10 cellular contexts compared by ENCODE assay signal in the genomic region with DNA sequence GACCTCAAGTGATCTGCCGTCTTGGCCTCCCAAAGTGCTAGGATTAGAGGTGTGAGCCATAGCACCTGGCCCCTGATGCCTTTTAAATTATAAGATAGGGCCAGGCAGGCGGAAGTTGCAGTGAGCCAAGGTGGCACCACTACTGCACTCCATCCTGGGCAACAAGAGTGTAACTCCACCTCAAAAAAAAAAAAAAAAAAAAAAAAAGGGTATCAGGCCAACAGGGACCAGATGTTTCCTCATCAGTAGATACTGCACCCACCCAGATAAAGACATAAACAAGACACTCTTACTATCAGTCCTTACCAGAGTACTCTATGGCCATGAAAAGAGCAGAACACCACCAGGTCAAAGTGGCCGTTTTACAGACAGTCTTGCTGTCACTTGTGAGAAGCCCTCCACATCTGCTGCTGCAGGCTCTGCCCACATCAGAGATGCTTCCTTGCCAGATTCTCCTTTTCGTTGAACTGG. TPM values are rescaled to one million over a fixed set of nuclear protein-coding genes. Genes with fewer than 3 reads are reported as not detected.
DNase-seq lines count a peak whose midpoint lies in the region; ATAC-seq and TF ChIP-seq lines count a peak whose summit lies in the region.
"Had no signal": no experiment of that assay in that cellular context is flagged by ENCODE, and none has a peak within 500 bp of the region (broad histone marks: within the 10 kb centered on the region; RNA-seq: fewer than 3 reads in every experiment).

No MANE protein-coding gene starts in this region.

- H3K4me1 Mint-ChIP-seq in stimulated activated naive CD8-positive, alpha-beta T cell treated with anti-CD3 and anti-CD28 coated beads, Interleukin-15, Interleukin-2, amounts not matched to agents 100 ng/mL and 50 ng/mL, for 24 hours (ENCODE audit: low read depth): peaks cover 24% of the 10 kb centered on the region
- H3K4me1 Mint-ChIP-seq in WTC11 (peaks cover 35% of the 10 kb centered on the region), type B pancreatic cell (ENCODE audit: unreplicated experiment) (peaks cover 14% of the 10 kb centered on the region)

- peak overlapping the region; percentile 49 for H3K4me3 Mint-ChIP-seq in stimulated activated naive CD8-positive, alpha-beta T cell treated with anti-CD3 and anti-CD28 coated beads, Interleukin-15, Interleukin-2, amounts not matched to agents 100 ng/mL and 50 ng/mL, for 24 hours
- H3K4me3 Mint-ChIP-seq in WTC11 (peak overlapping the region; percentile 42), type B pancreatic cell (peak overlapping the region; percentile 62)

- CTCF ChIA-PET in WTC11 (lab: Charles Lee): no interaction called here

- H3K27me3 Mint-ChIP-seq in stimulated activated naive CD8-positive, alpha-beta T cell treated with anti-CD3 and anti-CD28 coated beads, Interleukin-15, Interleukin-2, amounts not matched to agents 100 ng/mL and 50 ng/mL, for 24 hours: no peaks in the 10 kb centered on the region
- H3K27me3 Mint-ChIP-seq in WTC11 (ENCODE audit: low read depth) (no peaks in the 10 kb centered on the region), type B pancreatic cell (no peaks in the 10 kb centered on the region)

- POLR2A ChIA-PET in WTC11 (lab: Charles Lee): no interaction called here

- peaks cover 28% of the 10 kb centered on the region for H3K36me3 Mint-ChIP-seq in stimulated activated naive CD8-positive, alpha-beta T cell treated with anti-CD3 and anti-CD28 coated beads, Interleukin-15, Interleukin-2, amounts not matched to agents 100 ng/mL and 50 ng/mL, for 24 hours (ENCODE audit: low read depth)
- H3K36me3 Mint-ChIP-seq in WTC11 (peaks cover 13% of the 10 kb centered on the region), type B pancreatic cell (peaks cover 11% of the 10 kb centered on the region)

- ATAC-seq in stimulated activated naive CD8-positive, alpha-beta T cell treated with anti-CD3 and anti-CD28 coated beads, Interleukin-15, Interleukin-2, amounts not matched to agents 100 U/mL and 50 U/mL, for 24 hours: no peak
- ATAC-seq in WTC11: no peak
- ATAC-seq: gastroesophageal sphincter had no signal

- no peak for TF ChIP-seq CTCF in WTC11 (IDR thresholded peaks at IDR 0.05)
- TF ChIP-seq CTCF in type B pancreatic cell (conservative IDR thresholded peaks at IDR 0.05): no peak

- no peak for DNase-seq in stimulated activated naive CD8-positive, alpha-beta T cell treated with anti-CD3 and anti-CD28 coated beads, Interleukin-15, Interleukin-2, amounts not matched to agents 100 U/mL and 50 U/mL, for 24 hours
- DNase-seq in WTC11 (ENCODE audit: low spot score) (no peak), type B pancreatic cell (ENCODE audit: extremely low spot score, unreplicated experiment) (no peak), GM03348 (ENCODE audit: low spot score) (no peak), NCI-H1417 treated with DMSO at 0.1 percent for 48 hours (lab: John Stamatoyannopoulos, UW) (no peak)
- DNase-seq: activated CD8-positive, alpha-beta memory T cell treated with anti-CD3 and anti-CD28 coated beads, Interleukin-2, amount 50 U/mL, for 4 hours; COR-L47; NCI-H187 treated with DMSO at 0.1 percent for 48 hours had no signal

- no peaks in the 10 kb centered on the region for H3K9me3 Mint-ChIP-seq in stimulated activated naive CD8-positive, alpha-beta T cell treated with anti-CD3 and anti-CD28 coated beads, Interleukin-15, Interleukin-2, amounts not matched to agents 100 ng/mL and 50 ng/mL, for 24 hours
- H3K9me3 Mint-ChIP-seq in WTC11 (no peaks in the 10 kb centered on the region), type B pancreatic cell (no peaks in the 10 kb centered on the region)

- H3K27ac Mint-ChIP-seq in stimulated activated naive CD8-positive, alpha-beta T cell treated with anti-CD3 and anti-CD28 coated beads, Interleukin-15, Interleukin-2, amounts not matched to agents 100 ng/mL and 50 ng/mL, for 24 hours: no peak overlapping the region
- peak overlapping the region; percentile 74 for H3K27ac Mint-ChIP-seq in WTC11
- peak overlapping the region; percentile 16 for H3K27ac Mint-ChIP-seq in type B pancreatic cell

TF ChIP-seq in WTC11, 78 proteins besides CTCF, POLR2A, EP300 and RAD21:
- TF ChIP-seq PREB (CRISPR knock-in tag; IDR thresholded peaks at IDR 0.05; ENCODE audit: borderline replicate concordance) (no peak), NR3C1 (CRISPR knock-in tag; conservative IDR thresholded peaks at IDR 0.05; ENCODE audit: low read depth) (no peak), NR1H2 (CRISPR knock-in tag; IDR thresholded peaks at IDR 0.05) (no peak), ZNF281 (CRISPR knock-in tag; IDR thresholded peaks at IDR 0.05) (no peak), CDX4 (CRISPR knock-in tag; IDR thresholded peaks at IDR 0.05; ENCODE audit: borderline replicate concordance) (no peak), EMX1 (CRISPR knock-in tag; IDR thresholded peaks at IDR 0.05) (no peak)
- TF ChIP-seq, protein P1, sequence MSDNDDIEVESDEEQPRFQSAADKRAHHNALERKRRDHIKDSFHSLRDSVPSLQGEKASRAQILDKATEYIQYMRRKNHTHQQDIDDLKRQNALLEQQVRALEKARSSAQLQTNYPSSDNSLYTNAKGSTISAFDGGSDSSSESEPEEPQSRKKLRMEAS (CRISPR knock-in tag; IDR thresholded peaks at IDR 0.05): no peak
- TF ChIP-seq, protein P2, sequence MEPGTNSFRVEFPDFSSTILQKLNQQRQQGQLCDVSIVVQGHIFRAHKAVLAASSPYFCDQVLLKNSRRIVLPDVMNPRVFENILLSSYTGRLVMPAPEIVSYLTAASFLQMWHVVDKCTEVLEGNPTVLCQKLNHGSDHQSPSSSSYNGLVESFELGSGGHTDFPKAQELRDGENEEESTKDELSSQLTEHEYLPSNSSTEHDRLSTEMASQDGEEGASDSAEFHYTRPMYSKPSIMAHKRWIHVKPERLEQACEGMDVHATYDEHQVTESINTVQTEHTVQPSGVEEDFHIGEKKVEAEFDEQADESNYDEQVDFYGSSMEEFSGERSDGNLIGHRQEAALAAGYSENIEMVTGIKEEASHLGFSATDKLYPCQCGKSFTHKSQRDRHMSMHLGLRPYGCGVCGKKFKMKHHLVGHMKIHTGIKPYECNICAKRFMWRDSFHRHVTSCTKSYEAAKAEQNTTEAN (CRISPR knock-in tag; IDR thresholded peaks at IDR 0.05): no peak
- TF ChIP-seq, protein P3, sequence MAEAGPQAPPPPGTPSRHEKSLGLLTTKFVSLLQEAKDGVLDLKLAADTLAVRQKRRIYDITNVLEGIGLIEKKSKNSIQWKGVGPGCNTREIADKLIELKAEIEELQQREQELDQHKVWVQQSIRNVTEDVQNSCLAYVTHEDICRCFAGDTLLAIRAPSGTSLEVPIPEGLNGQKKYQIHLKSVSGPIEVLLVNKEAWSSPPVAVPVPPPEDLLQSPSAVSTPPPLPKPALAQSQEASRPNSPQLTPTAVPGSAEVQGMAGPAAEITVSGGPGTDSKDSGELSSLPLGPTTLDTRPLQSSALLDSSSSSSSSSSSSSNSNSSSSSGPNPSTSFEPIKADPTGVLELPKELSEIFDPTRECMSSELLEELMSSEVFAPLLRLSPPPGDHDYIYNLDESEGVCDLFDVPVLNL (CRISPR knock-in tag; IDR thresholded peaks at IDR 0.05; ENCODE audit: borderline replicate concordance, low read depth): no peak

RNA-seq across cellular contexts. Expression of gene C21orf58, which starts 3.3 kb away (rescaled TPM):
- 31.5 to 35.1 TPM (median 32.7 TPM) in 3 replicates for total RNA-seq in WTC11 (2021)
- total RNA-seq in type B pancreatic cell (ENCODE audit: low replicate concordance): 14.0 and 36.6 TPM in 2 replicates

RNA-seq across cellular contexts. Expression of gene PCNT, which starts 3.6 kb away (rescaled TPM):
- total RNA-seq in WTC11 (2021) (40.6 to 46.4 TPM (median 41.0 TPM) in 3 replicates), type B pancreatic cell (ENCODE audit: low replicate concordance) (30.8 and 50.3 TPM in 2 replicates)

RNA-seq across cellular contexts. Expression of gene YBEY, which starts 34.2 kb away (rescaled TPM):
- total RNA-seq in WTC11 (2021) (24.6 to 29.2 TPM (median 27.4 TPM) in 3 replicates), type B pancreatic cell (ENCODE audit: low replicate concordance) (17.9 and 20.0 TPM in 2 replicates)

RNA-seq across cellular contexts. Expression of gene MCM3AP, which starts 35.0 kb away (rescaled TPM):
- total RNA-seq in WTC11 (2021): 136 to 167 TPM (median 136 TPM) in 3 replicates
- 89.9 and 120 TPM in 2 replicates for total RNA-seq in type B pancreatic cell (ENCODE audit: low replicate concordance)
